In genomic region chr7:134637934-134638719, GRCh38 we compare ENCODE assay signal across 2 cellular contexts.
TF ChIP-seq lines count a peak whose summit lies in the region.

No MANE protein-coding gene starts in this region.

TF ChIP-seq in K562, 482 proteins besides CTCF, POLR2A, EP300 and RAD21:
- no peak for TF ChIP-seq PHB2 (IDR thresholded peaks at IDR 0.05; ENCODE audit: low read depth)
- TF ChIP-seq PTRF (tag; IDR thresholded peaks at IDR 0.05) = no peak
- TF ChIP-seq RFX1 (IDR thresholded peaks at IDR 0.05) = 0 out of 2 replicates have a peak, but pooled peaks have one; percentile 16
- TF ChIP-seq KLF6 (CRISPR knock-in tag; IDR thresholded peaks at IDR 0.05; ENCODE audit: borderline replicate concordance) = no peak
- no peak for TF ChIP-seq POLR3A (IDR thresholded peaks at IDR 0.05; ENCODE audit: borderline replicate concordance, extremely low read depth, insufficient read depth, insufficient read length)
- no peak for TF ChIP-seq ZNF639 (CRISPR knock-in tag; conservative IDR thresholded peaks at IDR 0.05 in 1 of 2, IDR thresholded peaks at IDR 0.05 in 1 of 2)
- peak; percentile 20; the same call in 1 of the 2 replicates for TF ChIP-seq SPI1 (IDR thresholded peaks at IDR 0.05; ENCODE audit: borderline replicate concordance, low read depth, low read length)

TF ChIP-seq in WTC11, 78 proteins besides CTCF, POLR2A, EP300 and RAD21:
- TF ChIP-seq PRDM15 (CRISPR knock-in tag; IDR thresholded peaks at IDR 0.05) (no peak), MXD4 (CRISPR knock-in tag; IDR thresholded peaks at IDR 0.05; ENCODE audit: borderline replicate concordance) (no peak), RELA (CRISPR knock-in tag; IDR thresholded peaks at IDR 0.05; ENCODE audit: borderline replicate concordance) (no peak)
- TF ChIP-seq, protein P1, sequence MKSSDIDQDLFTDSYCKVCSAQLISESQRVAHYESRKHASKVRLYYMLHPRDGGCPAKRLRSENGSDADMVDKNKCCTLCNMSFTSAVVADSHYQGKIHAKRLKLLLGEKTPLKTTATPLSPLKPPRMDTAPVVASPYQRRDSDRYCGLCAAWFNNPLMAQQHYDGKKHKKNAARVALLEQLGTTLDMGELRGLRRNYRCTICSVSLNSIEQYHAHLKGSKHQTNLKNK (CRISPR knock-in tag; IDR thresholded peaks at IDR 0.05) = no peak
TF ChIP-seq in WTC11: peak in this region for 0.
